Comparison of ENCODE assay signal across 14 cellular contexts in the genomic region with DNA sequence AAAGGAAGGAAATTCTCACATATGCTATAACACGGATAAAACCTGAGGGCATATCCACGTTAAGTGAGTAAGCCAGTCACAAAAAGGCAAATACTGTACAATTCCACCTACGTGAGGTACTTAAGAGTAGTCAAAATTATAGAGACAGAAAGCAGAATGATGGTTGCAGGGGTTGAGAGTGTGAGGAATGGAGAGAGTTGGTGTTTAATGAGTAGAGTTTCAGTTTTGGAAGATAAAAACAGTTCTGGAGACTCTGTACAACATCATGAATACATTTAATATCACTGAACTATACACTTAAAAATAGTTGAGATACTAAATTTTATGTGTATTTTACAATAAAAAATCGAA.
A peak's percentile ranks its signal among the peaks of the same experiment; 100 is the strongest.
DNase-seq lines count a peak whose midpoint lies in the region; ATAC-seq and TF ChIP-seq lines count a peak whose summit lies in the region.
"Had no signal": no experiment of that assay in that cellular context is flagged by ENCODE, and none has a peak within 500 bp of the region (broad histone marks: within the 10 kb centered on the region; RNA-seq: fewer than 3 reads in every experiment).

No MANE protein-coding gene starts in this region.

- H3K27me3 Mint-ChIP-seq in HFFc6 (ENCODE audit: insufficient read depth) (no peaks in the 10 kb centered on the region), glutamatergic neuron (ENCODE audit: unreplicated experiment) (no peaks in the 10 kb centered on the region)

- peaks cover 20% of the 10 kb centered on the region for H3K4me1 ChIP-seq in foreskin keratinocyte
- no peaks in the 10 kb centered on the region for H3K4me1 ChIP-seq in right cardiac atrium (ENCODE audit: control insufficient read depth, insufficient read depth, low read length)

- H3K4me3 Mint-ChIP-seq in HFFc6 (no peak overlapping the region), glutamatergic neuron (ENCODE audit: unreplicated experiment) (no peak overlapping the region)
- H3K4me3 Mint-ChIP-seq: CD14-positive monocyte had no signal

- DNase-seq in HFFc6, result no peak
- DNase-seq in foreskin keratinocyte, result no peak
- no peak for DNase-seq in lower leg skin (ENCODE audit: low spot score in 2 of 2)
- DNase-seq in ACHN, result no peak
- no peak for DNase-seq in right cardiac atrium
- no peak for DNase-seq in glutamatergic neuron
- DNase-seq: DMS153, GDM1, KBM-7, NCI-H1105 treated with DMSO at 0.1 percent for 48 hours, NCI-H1694 treated with DMSO at 0.1 percent for 48 hours, Right ventricle myocardium superior had no signal

- H3K36me3 Mint-ChIP-seq in HFFc6 (ENCODE audit: low read depth) (peaks cover 42% of the 10 kb centered on the region), glutamatergic neuron (ENCODE audit: unreplicated experiment) (peaks cover 5% of the 10 kb centered on the region)

- WGBS in lower leg skin, 2 donors, result 81 to 86% methylated on average over 4 of the region's 4 CpGs
- 85% methylated on average over 4 of the region's 4 CpGs for WGBS in right cardiac atrium

- peak; percentile 35 for ATAC-seq in foreskin keratinocyte
- no peak for ATAC-seq in right cardiac atrium

- no peak for TF ChIP-seq CTCF in HFFc6 (IDR thresholded peaks at IDR 0.05)
- TF ChIP-seq CTCF in VCaP (conservative IDR thresholded peaks at IDR 0.05), result no peak
- TF ChIP-seq CTCF in foreskin keratinocyte (conservative IDR thresholded peaks at IDR 0.05), result no peak
- no peak for TF ChIP-seq CTCF in lower leg skin (IDR thresholded peaks at IDR 0.05)
- no peak for TF ChIP-seq CTCF in glutamatergic neuron (IDR thresholded peaks at IDR 0.05; ENCODE audit: partially characterized antibody, unreplicated experiment)

- H3K27me3 ChIP-seq in foreskin keratinocyte, result no peaks in the 10 kb centered on the region
- no peaks in the 10 kb centered on the region for H3K27me3 ChIP-seq in right cardiac atrium (ENCODE audit: control insufficient read depth, insufficient read depth)

- H3K4me3 ChIP-seq in lower leg skin (ENCODE audit: low read depth, poor library complexity, severe bottlenecking) (no peak overlapping the region), right cardiac atrium (ENCODE audit: low read length) (no peak overlapping the region)

- in situ Hi-C loops in ACHN (cut with HindIII; ENCODE audit: low pct_ligation_motif_present, low pct_unique_long_range_greater_than_20kb, low sequenced_read_pairs), result no loop called here

- peak overlapping the region; percentile 78 for H3K27ac Mint-ChIP-seq in HFFc6
- H3K27ac Mint-ChIP-seq in glutamatergic neuron (ENCODE audit: unreplicated experiment), result no peak overlapping the region

- peaks cover 46% of the 10 kb centered on the region for H3K4me1 Mint-ChIP-seq in HFFc6 (ENCODE audit: low read depth)
- no peaks in the 10 kb centered on the region for H3K4me1 Mint-ChIP-seq in glutamatergic neuron (ENCODE audit: low read depth, unreplicated experiment)

- no peaks in the 10 kb centered on the region for H3K9me3 ChIP-seq in right cardiac atrium (ENCODE audit: control insufficient read depth, low read length)

- intact Hi-C loops in lower leg skin (cut with DNase I; ENCODE audit: low total_unique reads), result no loop called here
- intact Hi-C loops in right cardiac atrium (cut with DNase I), result no loop called here

- H3K27ac ChIP-seq in VCaP (peak overlapping the region; percentile 77), foreskin keratinocyte (no peak overlapping the region), right cardiac atrium (ENCODE audit: low read length) (no peak overlapping the region)

- no peaks in the 10 kb centered on the region for H3K9me3 Mint-ChIP-seq in HFFc6
- no peaks in the 10 kb centered on the region for H3K9me3 Mint-ChIP-seq in glutamatergic neuron (ENCODE audit: unreplicated experiment)

- no peak for TF ChIP-seq POLR2A in lower leg skin (IDR thresholded peaks at IDR 0.05)
